In genomic region chr1:156487862-156488261, GRCh38 we compare ENCODE assay signal across 11 cellular contexts. TPM values are rescaled to one million over a fixed set of nuclear protein-coding genes. Genes with fewer than 3 reads are reported as not detected.
DNase-seq lines count a peak whose midpoint lies in the region; ATAC-seq and TF ChIP-seq lines count a peak whose summit lies in the region.
"Had no signal": no experiment of that assay in that cellular context is flagged by ENCODE, and none has a peak within 500 bp of the region (broad histone marks: within the 10 kb centered on the region; RNA-seq: fewer than 3 reads in every experiment).

No MANE protein-coding gene starts in this region.

- DNase-seq in NK-92 treated with Interleukin-12 subunit alpha and Interleukin-12 subunit beta, amount 100 ng/mL, for 24 hours (lab: John Stamatoyannopoulos, UW) = peak; percentile 66
- DNase-seq in NK-92 (lab: John Stamatoyannopoulos, UW; ENCODE audit: unreplicated experiment) (no peak), mammary epithelial cell (peak; percentile 32), GM23338 (ENCODE audit: low spot score) (no peak)
- peak; percentile 58 for DNase-seq in stimulated activated naive CD8-positive, alpha-beta T cell treated with anti-CD3 and anti-CD28 coated beads, Interleukin-15, Interleukin-2, amounts not matched to agents 100 U/mL and 50 U/mL, for 24 hours
- DNase-seq: hippocampal formation, NCI-H2081 had no signal

- H3F3A ChIP-seq in GM23338 (replicated peaks; ENCODE audit: low read depth) = no peaks in the 10 kb centered on the region

- H3K27me3 Mint-ChIP-seq in GM23338 (ENCODE audit: insufficient read depth, low read depth, poor library complexity) = peaks cover 16% of the 10 kb centered on the region

- ATAC-seq in HG03442 (IDR thresholded peaks at IDR 0.05; ENCODE audit: unreplicated experiment) = peak; percentile 32
- ATAC-seq in stimulated activated naive CD8-positive, alpha-beta T cell treated with anti-CD3 and anti-CD28 coated beads, Interleukin-15, Interleukin-2, amounts not matched to agents 100 U/mL and 50 U/mL, for 24 hours = peak; percentile 71
- ATAC-seq in GM23338 = no peak
- ATAC-seq in HG03039 (IDR thresholded peaks at IDR 0.05; ENCODE audit: unreplicated experiment) = no peak
- ATAC-seq in SK-N-SH treated with all-trans-retinoic acid at 6 μM for 48 hours = no peak
- ATAC-seq: A549 had no signal

- H3K27me3 ChIP-seq in mammary epithelial cell (ENCODE audit: insufficient read depth, low read length) = no peaks in the 10 kb centered on the region
- no peaks in the 10 kb centered on the region for H3K27me3 ChIP-seq in GM23338 (ENCODE audit: insufficient read depth)

- no peak overlapping the region for H2AFZ ChIP-seq in mammary epithelial cell (ENCODE audit: low read depth, low read length)
- H2AFZ ChIP-seq in GM23338 = no peak overlapping the region

- H3K9me2 ChIP-seq in GM23338 (ENCODE audit: insufficient read depth) = no peaks in the 10 kb centered on the region

- H3K4me1 Mint-ChIP-seq in GM23338 = peaks cover 50% of the 10 kb centered on the region

- no peak overlapping the region for H3K27ac Mint-ChIP-seq in GM23338

- H3K4me2 ChIP-seq in mammary epithelial cell (ENCODE audit: insufficient read depth, low read depth, low read length) (no peak overlapping the region), GM23338 (no peak overlapping the region)
- H3K4me2 ChIP-seq: A549 had no signal

- no peak overlapping the region for H3K27ac ChIP-seq in mammary epithelial cell (ENCODE audit: insufficient read depth, low read depth, low read length)
- no peak overlapping the region for H3K27ac ChIP-seq in GM23338 (ENCODE audit: low read depth)
- H3K27ac ChIP-seq: A549 had no signal

- H3K36me3 ChIP-seq in mammary epithelial cell (ENCODE audit: insufficient read depth, low read length) (no peaks in the 10 kb centered on the region), GM23338 (ENCODE audit: insufficient read depth) (no peaks in the 10 kb centered on the region; the same call in 1 of the 2 replicates)

- CTCF ChIA-PET in mammary epithelial cell (lab: Charles Lee; ENCODE audit: low non-redundant PET) = interaction anchor here (0.7 kb wide), 1 partner anchor 25 kb away, joined by 3 read pairs; no protein-coding TSS in a partner anchor

- BruUV-seq in mammary epithelial cell (replicated peaks; lab: Mats Ljungman, UMichigan) = no TSS peak

- H3K4me1 ChIP-seq in mammary epithelial cell (ENCODE audit: insufficient read depth, low read length) (peaks cover 21% of the 10 kb centered on the region), GM23338 (ENCODE audit: insufficient read depth) (peaks cover 35% of the 10 kb centered on the region)

- intact Hi-C loops in mammary epithelial cell (cut with micrococcal nuclease) = no loop called here

- H3K4me3 ChIP-seq in mammary epithelial cell (replicated peaks in 1 of 3; ENCODE audit: insufficient read depth in 1 of 3, low read depth in 2 of 3, low read length in 3 of 3) (no peak overlapping the region), GM23338 (no peak overlapping the region)
- H3K4me3 ChIP-seq: A549 had no signal

- H4K20me1 ChIP-seq in mammary epithelial cell (ENCODE audit: insufficient read depth, low read length) = peaks cover 6% of the 10 kb centered on the region
- peaks cover 7% of the 10 kb centered on the region for H4K20me1 ChIP-seq in GM23338 (replicated peaks; ENCODE audit: insufficient read depth)

- dilution Hi-C loops in mammary epithelial cell (cut with HindIII; ENCODE audit: low sequenced_read_pairs) = no loop called here

- TF ChIP-seq CTCF in mammary epithelial cell (conservative IDR thresholded peaks at IDR 0.05 in 1 of 2, IDR thresholded peaks at IDR 0.05 in 1 of 2; ENCODE audit: extremely low read depth in 1 of 2, insufficient read depth in 1 of 2, low read depth in 1 of 2, low read length in 2 of 2) (no peak), GM23338 (conservative IDR thresholded peaks at IDR 0.05; ENCODE audit: low read depth in 2 of 2) (no peak)

- no peaks in the 10 kb centered on the region; the same call in 2 of the 3 replicates for H3K9me3 Mint-ChIP-seq in GM23338

- in situ Hi-C loops in mammary epithelial cell (cut with MboI; ENCODE audit: low sequenced_read_pairs in 2 of 2) = no loop called here

- peaks cover 3% of the 10 kb centered on the region; the same call in 2 of the 3 replicates for H3K36me3 Mint-ChIP-seq in GM23338 (ENCODE audit: low read depth)

- H3K9ac ChIP-seq in mammary epithelial cell (ENCODE audit: insufficient read depth, low read length) = no peak overlapping the region

- 39% methylated on average over 3 of the region's 4 CpGs for WGBS in mammary epithelial cell (ENCODE audit: low coverage, missing lambda C conversion rate)

- no peaks in the 10 kb centered on the region for H3K9me3 ChIP-seq in mammary epithelial cell (replicated peaks; ENCODE audit: insufficient read depth, low read length)
- H3K9me3 ChIP-seq: A549 had no signal

- H3K79me2 ChIP-seq in mammary epithelial cell (ENCODE audit: insufficient read depth, low read length) (peaks cover 93% of the 10 kb centered on the region), GM23338 (replicated peaks; ENCODE audit: insufficient read depth) (peaks cover 57% of the 10 kb centered on the region)

- no peak overlapping the region; the same call in 2 of the 3 replicates for H3K4me3 Mint-ChIP-seq in GM23338

TF ChIP-seq in GM23338, 12 proteins besides CTCF, POLR2A, EP300 and RAD21 (continues in another document):
- TF ChIP-seq ZNF331 (CRISPR knock-in tag; IDR thresholded peaks at IDR 0.05; ENCODE audit: low read depth) (no peak), ETS1 (IDR thresholded peaks at IDR 0.05) (no peak), ZNF114 (CRISPR knock-in tag; IDR thresholded peaks at IDR 0.05) (no peak)

TF ChIP-seq in SK-N-SH treated with all-trans-retinoic acid at 6 μM for 48 hours, 23 proteins besides CTCF, POLR2A, EP300 and RAD21:
- TF ChIP-seq, protein P1, sequence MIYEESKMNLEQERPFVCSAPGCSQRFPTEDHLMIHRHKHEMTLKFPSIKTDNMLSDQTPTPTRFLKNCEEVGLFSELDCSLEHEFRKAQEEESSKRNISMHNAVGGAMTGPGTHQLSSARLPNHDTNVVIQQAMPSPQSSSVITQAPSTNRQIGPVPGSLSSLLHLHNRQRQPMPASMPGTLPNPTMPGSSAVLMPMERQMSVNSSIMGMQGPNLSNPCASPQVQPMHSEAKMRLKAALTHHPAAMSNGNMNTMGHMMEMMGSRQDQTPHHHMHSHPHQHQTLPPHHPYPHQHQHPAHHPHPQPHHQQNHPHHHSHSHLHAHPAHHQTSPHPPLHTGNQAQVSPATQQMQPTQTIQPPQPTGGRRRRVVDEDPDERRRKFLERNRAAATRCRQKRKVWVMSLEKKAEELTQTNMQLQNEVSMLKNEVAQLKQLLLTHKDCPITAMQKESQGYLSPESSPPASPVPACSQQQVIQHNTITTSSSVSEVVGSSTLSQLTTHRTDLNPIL (CRISPR knock-in tag; IDR thresholded peaks at IDR 0.05; ENCODE audit: low read depth) = no peak
- no peak for TF ChIP-seq ESRRG (CRISPR knock-in tag; IDR thresholded peaks at IDR 0.05)
- TF ChIP-seq BACH2 (CRISPR knock-in tag; IDR thresholded peaks at IDR 0.05; ENCODE audit: borderline replicate concordance) = no peak
- TF ChIP-seq ZC3H10 (CRISPR knock-in tag; IDR thresholded peaks at IDR 0.05) = no peak
- no peak for TF ChIP-seq GLIS3 (CRISPR knock-in tag; IDR thresholded peaks at IDR 0.05)
- TF ChIP-seq TCF4 (CRISPR knock-in tag; IDR thresholded peaks at IDR 0.05; ENCODE audit: borderline replicate concordance) = no peak
- TF ChIP-seq ZFP30 (CRISPR knock-in tag; IDR thresholded peaks at IDR 0.05) = no peak
- TF ChIP-seq PPARA (CRISPR knock-in tag; IDR thresholded peaks at IDR 0.05; ENCODE audit: borderline replicate concordance) = no peak
- no peak for TF ChIP-seq ZNF8 (CRISPR knock-in tag; IDR thresholded peaks at IDR 0.05)
- TF ChIP-seq, protein P2, sequence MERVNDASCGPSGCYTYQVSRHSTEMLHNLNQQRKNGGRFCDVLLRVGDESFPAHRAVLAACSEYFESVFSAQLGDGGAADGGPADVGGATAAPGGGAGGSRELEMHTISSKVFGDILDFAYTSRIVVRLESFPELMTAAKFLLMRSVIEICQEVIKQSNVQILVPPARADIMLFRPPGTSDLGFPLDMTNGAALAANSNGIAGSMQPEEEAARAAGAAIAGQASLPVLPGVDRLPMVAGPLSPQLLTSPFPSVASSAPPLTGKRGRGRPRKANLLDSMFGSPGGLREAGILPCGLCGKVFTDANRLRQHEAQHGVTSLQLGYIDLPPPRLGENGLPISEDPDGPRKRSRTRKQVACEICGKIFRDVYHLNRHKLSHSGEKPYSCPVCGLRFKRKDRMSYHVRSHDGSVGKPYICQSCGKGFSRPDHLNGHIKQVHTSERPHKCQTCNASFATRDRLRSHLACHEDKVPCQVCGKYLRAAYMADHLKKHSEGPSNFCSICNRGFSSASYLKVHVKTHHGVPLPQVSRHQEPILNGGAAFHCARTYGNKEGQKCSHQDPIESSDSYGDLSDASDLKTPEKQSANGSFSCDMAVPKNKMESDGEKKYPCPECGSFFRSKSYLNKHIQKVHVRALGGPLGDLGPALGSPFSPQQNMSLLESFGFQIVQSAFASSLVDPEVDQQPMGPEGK (CRISPR knock-in tag; IDR thresholded peaks at IDR 0.05; ENCODE audit: borderline replicate concordance) = no peak
- no peak for TF ChIP-seq ZFP3 (CRISPR knock-in tag; IDR thresholded peaks at IDR 0.05)
- TF ChIP-seq RARB (CRISPR knock-in tag; IDR thresholded peaks at IDR 0.05) = no peak

RNA-seq across cellular contexts. Expression of gene MEF2D, which starts 12.7 kb away (rescaled TPM):
- total RNA-seq in mammary epithelial cell = 10 to 100 TPM in 1 of 2 donors, 1 to 10 TPM in 1; 9.2 to 34.3 TPM
- polyA plus RNA-seq in mammary epithelial cell (11.4 TPM), GM23338 (2016; fragmentation: Nextera tagmentation; extraction: Ambion mirVana) (10.4 and 10.6 TPM in 2 replicates)
- 9.6 TPM for polyA minus RNA-seq in mammary epithelial cell
- total RNA-seq in GM23338 (2014; rRNA removed; shearing (Covaris generic)) = 9.7 and 15.5 TPM in 2 replicates

Comparison
In these comparisons a context has a peak if more than half of its experiments do, and no peak if none do; other contexts are left out.
1. DNase-seq: peak in NK-92 treated with Interleukin-12 subunit alpha and Interleukin-12 subunit beta, amount 100 ng/mL, for 24 hours (single experiment), mammary epithelial cell (single experiment) and stimulated activated naive CD8-positive, alpha-beta T cell treated with anti-CD3 and anti-CD28 coated beads, Interleukin-15, Interleukin-2, amounts not matched to agents 100 U/mL and 50 U/mL, for 24 hours (single experiment); none in NK-92 (single experiment) and GM23338 (single experiment).
2. ATAC-seq: peak in HG03442 (single experiment) and stimulated activated naive CD8-positive, alpha-beta T cell treated with anti-CD3 and anti-CD28 coated beads, Interleukin-15, Interleukin-2, amounts not matched to agents 100 U/mL and 50 U/mL, for 24 hours (single experiment); none in GM23338 (single experiment), HG03039 (single experiment) and SK-N-SH treated with all-trans-retinoic acid at 6 μM for 48 hours (single experiment).